8 cellular contexts compared by ENCODE assay signal in the genomic region with DNA sequence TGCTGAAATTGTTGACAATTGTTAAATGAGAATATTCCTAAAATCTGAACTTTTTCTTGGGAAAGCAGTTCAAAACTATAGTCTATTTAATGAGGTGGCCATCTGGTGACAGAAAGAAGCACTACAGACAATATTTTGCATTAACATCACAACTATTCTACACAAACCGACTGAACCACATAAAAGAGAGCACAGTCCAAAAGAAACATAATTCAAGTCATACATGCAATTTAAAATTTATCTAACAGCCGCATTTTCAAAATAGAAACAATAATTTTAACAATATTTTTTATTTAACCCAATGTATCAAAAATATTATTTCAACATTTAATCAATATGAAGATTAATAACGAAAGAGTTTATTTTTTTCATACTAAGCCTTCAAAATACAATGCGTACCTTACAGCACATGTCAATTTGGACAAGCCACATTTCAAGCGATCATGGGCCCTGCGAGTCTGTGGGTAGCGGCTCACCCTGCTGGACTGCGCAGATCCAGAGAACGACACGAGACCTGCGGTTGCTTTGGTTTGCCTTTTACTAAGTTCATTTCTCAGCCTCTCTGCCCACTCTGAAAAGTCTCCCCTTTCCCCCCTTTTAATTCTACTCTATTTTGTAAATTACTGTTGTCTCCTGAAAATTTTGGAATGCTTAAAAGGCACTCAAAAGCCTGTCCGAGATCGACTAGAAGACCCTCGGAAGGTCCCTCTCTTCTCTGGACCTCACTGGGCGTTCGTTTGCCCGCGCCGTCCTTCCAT. TPM values are rescaled to one million over a fixed set of nuclear protein-coding genes. Genes with fewer than 3 reads are reported as not detected.
DNase-seq lines count a peak whose midpoint lies in the region; ATAC-seq, FAIRE-seq and TF ChIP-seq lines count a peak whose summit lies in the region.

No MANE protein-coding gene starts in this region.

- H3F3A ChIP-seq in PC-3 (ENCODE audit: low read length, unreplicated experiment) = no peaks in the 10 kb centered on the region

- no peaks in the 10 kb centered on the region for H3K36me3 Mint-ChIP-seq in chondrocyte (ENCODE audit: low read depth)
- H3K36me3 Mint-ChIP-seq in stimulated activated naive CD8-positive, alpha-beta T cell treated with anti-CD3 and anti-CD28 coated beads, Interleukin-15, Interleukin-2, amounts not matched to agents 100 ng/mL and 50 ng/mL, for 24 hours (ENCODE audit: low read depth) = no peaks in the 10 kb centered on the region

- CTCF ChIA-PET in PC-3 (lab: Charles Lee) = interaction anchor here (0.6 to 0.7 kb wide), 2 partner anchors 261 to 413 kb away, joined by 3 read pairs; no protein-coding TSS in a partner anchor

- TF ChIP-seq CTCF in PC-3 (conservative IDR thresholded peaks at IDR 0.05; ENCODE audit: low read depth, low read length) (peak; percentile 94), chondrocyte (IDR thresholded peaks at IDR 0.05) (peak; percentile 81)

- no peaks in the 10 kb centered on the region for H3K36me3 ChIP-seq in PC-3 (ENCODE audit: low read depth, low read length)

- H3K4me1 Mint-ChIP-seq in chondrocyte (ENCODE audit: low read depth) = peaks cover 10% of the 10 kb centered on the region
- H3K4me1 Mint-ChIP-seq in stimulated activated naive CD8-positive, alpha-beta T cell treated with anti-CD3 and anti-CD28 coated beads, Interleukin-15, Interleukin-2, amounts not matched to agents 100 ng/mL and 50 ng/mL, for 24 hours (ENCODE audit: low read depth) = peaks cover 11% of the 10 kb centered on the region

- peak; percentile 69 for ATAC-seq in HG03442 (IDR thresholded peaks at IDR 0.05; ENCODE audit: unreplicated experiment)
- ATAC-seq in PC-3 = peak; percentile 80
- ATAC-seq in left colon = peak; percentile 47

- peaks cover 5% of the 10 kb centered on the region; the same call in 1 of the 2 replicates for H3K4me1 ChIP-seq in PC-3 (ENCODE audit: insufficient read depth, low read length)

- DNase-seq in GM04504 (ENCODE audit: low read depth) = peak; percentile 5
- peak; percentile 71 for DNase-seq in PC-3
- DNase-seq in chondrocyte (ENCODE audit: low spot score) = no peak
- DNase-seq in left colon = peak in 1 of 2 donors; percentile 7
- no peak for DNase-seq in NCI-H1048 (lab: John Stamatoyannopoulos, UW)

- H3K27ac Mint-ChIP-seq in chondrocyte (ENCODE audit: unreplicated experiment) = no peak overlapping the region
- H3K27ac Mint-ChIP-seq in stimulated activated naive CD8-positive, alpha-beta T cell treated with anti-CD3 and anti-CD28 coated beads, Interleukin-15, Interleukin-2, amounts not matched to agents 100 ng/mL and 50 ng/mL, for 24 hours = peak overlapping the region; percentile 31

- H3K9ac ChIP-seq in PC-3 (ENCODE audit: low read length) = no peak overlapping the region

- H3K79me2 ChIP-seq in PC-3 (ENCODE audit: low read length) = no peaks in the 10 kb centered on the region

- H3K27ac ChIP-seq in PC-3 (ENCODE audit: low read length) = no peak overlapping the region

- peak overlapping the region; percentile 23; the same call in 1 of the 2 replicates for H2AFZ ChIP-seq in PC-3 (ENCODE audit: low read length)

- no peaks in the 10 kb centered on the region for H3K9me2 ChIP-seq in PC-3 (replicated peaks; ENCODE audit: low read length)

- H3K27me3 ChIP-seq in PC-3 (ENCODE audit: low read length) = peaks cover 74% of the 10 kb centered on the region

- peak overlapping the region; percentile 70 for H3K4me3 Mint-ChIP-seq in chondrocyte (ENCODE audit: unreplicated experiment)
- peak overlapping the region; percentile 74 for H3K4me3 Mint-ChIP-seq in stimulated activated naive CD8-positive, alpha-beta T cell treated with anti-CD3 and anti-CD28 coated beads, Interleukin-15, Interleukin-2, amounts not matched to agents 100 ng/mL and 50 ng/mL, for 24 hours

- POLR2A ChIA-PET in PC-3 (lab: Charles Lee; ENCODE audit: unreplicated experiment) = no interaction called here

- H3K9me3 ChIP-seq in PC-3 (ENCODE audit: low read length) = no peaks in the 10 kb centered on the region

- BruUV-seq in PC-3 (replicated peaks; lab: Mats Ljungman, UMichigan) = no TSS peak

- peak; percentile 96 for FAIRE-seq in A204.1 (lab: Jason Lieb, UNC)

- no peaks in the 10 kb centered on the region; the same call in 1 of the 2 replicates for H4K20me1 ChIP-seq in PC-3 (ENCODE audit: low read length)

- peak overlapping the region; percentile 38 for H3K4me2 ChIP-seq in PC-3 (ENCODE audit: low read length)

- H3K4me3 ChIP-seq in PC-3 (ENCODE audit: low read length) = peak overlapping the region; percentile 20; the same call in 1 of the 2 replicates

- intact Hi-C loops in PC-3 (cut with micrococcal nuclease) = loop anchor here (1.0 to 2.0 kb wide), 3 partner anchors 212 to 412 kb away; no protein-coding TSS in a partner anchor
- intact Hi-C loops in left colon (cut with DNase I, micrococcal nuclease) = no loop called here

- H3K27me3 Mint-ChIP-seq in chondrocyte (ENCODE audit: low read depth) = peaks cover 37% of the 10 kb centered on the region
- H3K27me3 Mint-ChIP-seq in stimulated activated naive CD8-positive, alpha-beta T cell treated with anti-CD3 and anti-CD28 coated beads, Interleukin-15, Interleukin-2, amounts not matched to agents 100 ng/mL and 50 ng/mL, for 24 hours = peaks cover 43% of the 10 kb centered on the region

- H3K9me3 Mint-ChIP-seq in chondrocyte (ENCODE audit: low read depth) = no peaks in the 10 kb centered on the region
- H3K9me3 Mint-ChIP-seq in stimulated activated naive CD8-positive, alpha-beta T cell treated with anti-CD3 and anti-CD28 coated beads, Interleukin-15, Interleukin-2, amounts not matched to agents 100 ng/mL and 50 ng/mL, for 24 hours = no peaks in the 10 kb centered on the region

RNA-seq across cellular contexts. Expression of a gene that starts 0.9 kb away (rescaled TPM):
- total RNA-seq in PC-3 (2014; rRNA removed) (not detected in 2 replicates), chondrocyte (not detected in 3 replicates), left colon (under 1 TPM; 0.06 to 0.34 TPM)

RNA-seq across cellular contexts. Expression of a gene that starts 48.4 kb away (rescaled TPM):
- total RNA-seq in PC-3 (2014; rRNA removed) (0.40 TPM in 1 of 2 replicates, not detected in the other), chondrocyte (0.32 to 0.44 TPM (median 0.34 TPM) in 3 replicates), left colon (1 to 10 TPM; 1.5 to 4.3 TPM)

Comparison
In these comparisons a context has a peak if more than half of its experiments do, and no peak if none do; other contexts are left out.
1. DNase-seq: peak in GM04504 (single experiment) and PC-3 (single experiment); none in chondrocyte (single experiment) and NCI-H1048 (single experiment).
2. Peak in every context shown above with its lines, with median percentiles within 50 percentile points of each other: ATAC-seq.